Comparison of ENCODE assay signal across 8 cellular contexts in genomic region chr2:206083602-206084467, GRCh38. TPM values are rescaled to one million over a fixed set of nuclear protein-coding genes. Genes with fewer than 3 reads are reported as not detected.
A peak's percentile ranks its signal among the peaks of the same experiment; 100 is the strongest.
DNase-seq lines count a peak whose midpoint lies in the region; ATAC-seq, FAIRE-seq and TF ChIP-seq lines count a peak whose summit lies in the region.

No MANE protein-coding gene starts in this region.

- DNase-seq in activated CD4-positive, alpha-beta T cell treated with anti-CD3 and anti-CD28 coated beads, Interleukin-2, amount 10 ng/mL, durations not matched to agents 7 days and 5 days = peak; percentile 38
- peak; percentile 9 for DNase-seq in fibroblast of lung (ENCODE audit: low read depth in 2 of 2)
- peak; percentile 73 for DNase-seq in osteoblast (ENCODE audit: insufficient read length, low spot score, missing footprints)
- DNase-seq in activated CD4-positive, CD25-positive, alpha-beta regulatory T cell (lab: John Stamatoyannopoulos, UW) = no peak

- H3K4me2 ChIP-seq in fibroblast of lung (ENCODE audit: extremely low read depth, insufficient read depth, low read length) (peak overlapping the region; percentile 69), osteoblast (ENCODE audit: insufficient read depth, low read length) (peak overlapping the region; percentile 92)

- TF ChIP-seq CTCF in fibroblast of lung (conservative IDR thresholded peaks at IDR 0.05 in 1 of 2, IDR thresholded peaks at IDR 0.05 in 1 of 2; ENCODE audit: low read depth in 1 of 2, low read length in 2 of 2) = no peak
- TF ChIP-seq CTCF in osteoblast (IDR thresholded peaks at IDR 0.05; ENCODE audit: extremely low read depth, low read depth, low read length) = no peak

- H3K79me2 ChIP-seq in fibroblast of lung (ENCODE audit: control insufficient read depth, insufficient read depth, low read length) = peaks cover 57% of the 10 kb centered on the region
- H3K79me2 ChIP-seq in osteoblast (ENCODE audit: insufficient read depth, low read length) = peaks cover 66% of the 10 kb centered on the region

- H3K4me1 Mint-ChIP-seq in activated CD4-positive, alpha-beta T cell treated with anti-CD3 and anti-CD28 coated beads, Interleukin-2, amount 10 ng/mL, durations not matched to agents 7 days and 5 days = peaks cover 26% of the 10 kb centered on the region

- H3K27ac ChIP-seq in fibroblast of lung (ENCODE audit: insufficient read depth, low read length) (peak overlapping the region; percentile 76), osteoblast (ENCODE audit: low read depth, low read length) (peak overlapping the region; percentile 65)

- H3K4me1 ChIP-seq in fibroblast of lung (ENCODE audit: control insufficient read depth, extremely low read depth, insufficient read depth, low read length) (peaks cover 2% of the 10 kb centered on the region), osteoblast (ENCODE audit: insufficient read depth, low read length) (peaks cover 10% of the 10 kb centered on the region)

- ATAC-seq in HG03469 (IDR thresholded peaks at IDR 0.05; ENCODE audit: unreplicated experiment) (peak; percentile 36), GM19035 (IDR thresholded peaks at IDR 0.05; ENCODE audit: unreplicated experiment) (no peak), GM19324 (IDR thresholded peaks at IDR 0.05; ENCODE audit: low FRiP score, unreplicated experiment) (no peak)

- CTCF ChIA-PET in activated CD4-positive, alpha-beta T cell treated with anti-CD3 and anti-CD28 coated beads, Interleukin-2, amount 10 ng/mL, durations not matched to agents 7 days and 5 days (lab: Charles Lee) = interaction anchor here (0.5 to 1.1 kb wide), 7 partner anchors 9 to 135 kb away, joined by 3 to 6 read pairs (median 3); no protein-coding TSS in a partner anchor

- H3K27me3 ChIP-seq in fibroblast of lung (ENCODE audit: control insufficient read depth, insufficient read depth, low read length) (no peaks in the 10 kb centered on the region), osteoblast (ENCODE audit: insufficient read depth, low read length) (no peaks in the 10 kb centered on the region)

- H3K36me3 ChIP-seq in fibroblast of lung (ENCODE audit: control insufficient read depth, insufficient read depth, low read length) (no peaks in the 10 kb centered on the region), osteoblast (ENCODE audit: insufficient read depth, low read length) (no peaks in the 10 kb centered on the region)

- FAIRE-seq in G401.6 (lab: Jason Lieb, UNC) = peak; percentile 19

- no peaks in the 10 kb centered on the region for H4K20me1 ChIP-seq in fibroblast of lung (ENCODE audit: control insufficient read depth, extremely low read depth, insufficient read depth, low read length)
- H4K20me1 ChIP-seq in osteoblast (ENCODE audit: insufficient read depth, low read length) = peaks cover 19% of the 10 kb centered on the region

- peak overlapping the region; percentile 96 for H3K4me3 Mint-ChIP-seq in activated CD4-positive, alpha-beta T cell treated with anti-CD3 and anti-CD28 coated beads, Interleukin-2, amount 10 ng/mL, durations not matched to agents 7 days and 5 days

- H3K9me3 Mint-ChIP-seq in activated CD4-positive, alpha-beta T cell treated with anti-CD3 and anti-CD28 coated beads, Interleukin-2, amount 10 ng/mL, durations not matched to agents 7 days and 5 days = no peaks in the 10 kb centered on the region

- peak overlapping the region; percentile 98 for H3K27ac Mint-ChIP-seq in activated CD4-positive, alpha-beta T cell treated with anti-CD3 and anti-CD28 coated beads, Interleukin-2, amount 10 ng/mL, durations not matched to agents 7 days and 5 days

- H3K36me3 Mint-ChIP-seq in activated CD4-positive, alpha-beta T cell treated with anti-CD3 and anti-CD28 coated beads, Interleukin-2, amount 10 ng/mL, durations not matched to agents 7 days and 5 days (ENCODE audit: low read depth) = peaks cover 3% of the 10 kb centered on the region

- no peaks in the 10 kb centered on the region for H3K9me3 ChIP-seq in fibroblast of lung (ENCODE audit: control insufficient read depth, insufficient read depth, low read depth, low read length)
- no peaks in the 10 kb centered on the region for H3K9me3 ChIP-seq in osteoblast (ENCODE audit: low read depth, low read length)

- H2AFZ ChIP-seq in fibroblast of lung (ENCODE audit: low read length) (peak overlapping the region; percentile 49), osteoblast (ENCODE audit: low read length) (peak overlapping the region; percentile 65)

- POLR2A ChIA-PET in activated CD4-positive, alpha-beta T cell treated with anti-CD3 and anti-CD28 coated beads, Interleukin-2, amount 10 ng/mL, durations not matched to agents 7 days and 5 days (lab: Charles Lee) = interaction anchor here (0.6 kb wide), 1 partner anchor 53 kb away, joined by 4 read pairs; no protein-coding TSS in a partner anchor

- H3K4me3 ChIP-seq in fibroblast of lung (replicated peaks in 1 of 4; ENCODE audit: control extremely low read depth in 1 of 4, insufficient read depth in 1 of 4, low read depth in 3 of 4, low read length in 4 of 4) = peak overlapping the region; percentile 74 to 89 (median 80)
- peak overlapping the region; percentile 89 for H3K4me3 ChIP-seq in osteoblast (ENCODE audit: insufficient read depth, low read length)

- peak overlapping the region; percentile 90 for H3K9ac ChIP-seq in fibroblast of lung (ENCODE audit: insufficient read depth, low read length)

- no peaks in the 10 kb centered on the region for H3K27me3 Mint-ChIP-seq in activated CD4-positive, alpha-beta T cell treated with anti-CD3 and anti-CD28 coated beads, Interleukin-2, amount 10 ng/mL, durations not matched to agents 7 days and 5 days

RNA-seq across cellular contexts. Expression of gene INO80D, which starts 2.1 kb away (rescaled TPM):
- total RNA-seq in activated CD4-positive, alpha-beta T cell treated with anti-CD3 and anti-CD28 coated beads, Interleukin-2, amount 10 ng/mL, durations not matched to agents 7 days and 5 days = 10 to 100 TPM; 27.3 to 28.8 TPM
- total RNA-seq in fibroblast of lung = 5.1 and 7.4 TPM in 2 replicates
- polyA plus RNA-seq in fibroblast of lung = 4.2 and 4.8 TPM in 2 replicates
- polyA plus RNA-seq in fibroblast of lung (2012) = 1.2 and 1.8 TPM in 2 replicates
- polyA minus RNA-seq in fibroblast of lung (ENCODE audit: low replicate concordance) = 5.4 and 21.9 TPM in 2 replicates
- total RNA-seq in osteoblast = 9.0 and 10.6 TPM in 2 replicates

Comparison
In these comparisons a context has a peak if more than half of its experiments do, and no peak if none do; other contexts are left out.
1. DNase-seq: peak in activated CD4-positive, alpha-beta T cell treated with anti-CD3 and anti-CD28 coated beads, Interleukin-2, amount 10 ng/mL, durations not matched to agents 7 days and 5 days (single experiment), fibroblast of lung (2 of 2) and osteoblast (single experiment); none in activated CD4-positive, CD25-positive, alpha-beta regulatory T cell (0 of 4).